In the genomic region with DNA sequence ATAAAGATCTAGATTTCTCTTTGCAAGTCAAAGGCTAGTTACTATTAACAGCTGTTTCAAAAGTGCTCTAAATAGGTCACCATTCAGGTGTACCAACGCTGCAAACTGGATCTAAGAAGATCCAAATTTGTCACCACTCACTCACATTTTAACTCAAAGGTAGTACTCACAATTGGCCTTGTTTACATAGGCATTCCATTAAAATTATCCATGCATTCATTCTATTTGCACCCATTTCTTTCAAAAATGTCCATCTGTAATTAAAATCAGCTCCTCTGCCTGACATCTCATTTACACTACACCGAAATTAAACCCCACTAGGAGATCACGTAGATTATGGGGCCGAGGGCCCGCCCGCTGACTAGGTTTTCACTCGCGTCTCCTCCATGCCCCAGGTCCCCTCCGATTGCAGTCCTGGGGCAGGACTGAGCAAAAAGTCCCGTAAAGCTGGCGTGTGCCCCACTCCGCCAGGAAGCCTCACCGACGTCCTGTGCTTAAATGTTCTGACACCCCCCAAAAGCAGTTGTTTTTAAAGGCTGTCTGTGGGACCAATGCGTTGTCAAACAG, we compare ENCODE assay signal across 8 cellular contexts. TPM values are rescaled to one million over a fixed set of nuclear protein-coding genes. Genes with fewer than 3 reads are reported as not detected.
DNase-seq lines count a peak whose midpoint lies in the region; ATAC-seq and TF ChIP-seq lines count a peak whose summit lies in the region.

No MANE protein-coding gene starts in this region.

- CTCF ChIA-PET in mammary epithelial cell (lab: Charles Lee; ENCODE audit: low non-redundant PET), result interaction anchor here (1.0 kb wide), 1 partner anchor 99 kb away, joined by 6 read pairs; no protein-coding TSS in a partner anchor

- TF ChIP-seq CTCF in mammary epithelial cell (conservative IDR thresholded peaks at IDR 0.05 in 1 of 2, IDR thresholded peaks at IDR 0.05 in 1 of 2; ENCODE audit: extremely low read depth in 1 of 2, insufficient read depth in 1 of 2, low read depth in 1 of 2, low read length in 2 of 2) (no peak), mucosa of descending colon (IDR thresholded peaks at IDR 0.05) (no peak)

- peak overlapping the region; percentile 85 for H3K4me2 ChIP-seq in Karpas-422 (ENCODE audit: low read depth, low read length, poor library complexity, severe bottlenecking)
- peak overlapping the region; percentile 92 for H3K4me2 ChIP-seq in mammary epithelial cell (ENCODE audit: insufficient read depth, low read depth, low read length)

- H3K36me3 Mint-ChIP-seq in T-helper 1 cell treated with Interleukin-12 subunit alpha and Interleukin-12 subunit beta and Interleukin-4 antibody, amounts not matched to agents 30 μg/mL and 1 μg/mL, for 36 hours (ENCODE audit: low read depth), result no peaks in the 10 kb centered on the region

- DNase-seq in T-helper 1 cell (no peak), Karpas-422 (peak; percentile 68), mammary epithelial cell (no peak), mucosa of descending colon (no peak), NCI-H510A (lab: John Stamatoyannopoulos, UW) (no peak)

- H2AFZ ChIP-seq in Karpas-422 (ENCODE audit: low read length), result no peak overlapping the region; the same call in 1 of the 2 replicates
- peak overlapping the region; percentile 97 for H2AFZ ChIP-seq in mammary epithelial cell (ENCODE audit: low read depth, low read length)

- peak overlapping the region; percentile 90 for H3K4me3 Mint-ChIP-seq in T-helper 1 cell treated with Interleukin-12 subunit alpha and Interleukin-12 subunit beta and Interleukin-4 antibody, amounts not matched to agents 30 μg/mL and 1 μg/mL, for 36 hours

- 0 out of 2 replicates have a peak, but pooled peaks cover 4% of the 10 kb centered on the region for H4K20me1 ChIP-seq in Karpas-422 (ENCODE audit: insufficient read depth, low read depth, low read length)
- no peaks in the 10 kb centered on the region for H4K20me1 ChIP-seq in mammary epithelial cell (ENCODE audit: insufficient read depth, low read length)

- peak overlapping the region; percentile 78 for H3K9ac ChIP-seq in Karpas-422 (ENCODE audit: low read length)
- peak overlapping the region; percentile 92 for H3K9ac ChIP-seq in mammary epithelial cell (ENCODE audit: insufficient read depth, low read length)

- H3K4me1 ChIP-seq in Karpas-422 (ENCODE audit: low read length) (peaks cover 26% of the 10 kb centered on the region), mammary epithelial cell (ENCODE audit: insufficient read depth, low read length) (peaks cover 13% of the 10 kb centered on the region), mucosa of descending colon (ENCODE audit: low read depth) (peaks cover 22% of the 10 kb centered on the region)

- no peaks in the 10 kb centered on the region for H3K27me3 ChIP-seq in Karpas-422 (ENCODE audit: low read length)
- no peaks in the 10 kb centered on the region for H3K27me3 ChIP-seq in mammary epithelial cell (ENCODE audit: insufficient read depth, low read length)

- H3K27ac ChIP-seq in Karpas-422 (ENCODE audit: low read length) (peak overlapping the region; percentile 71), mammary epithelial cell (ENCODE audit: insufficient read depth, low read depth, low read length) (peak overlapping the region; percentile 93)

- H3K4me1 Mint-ChIP-seq in T-helper 1 cell treated with Interleukin-12 subunit alpha and Interleukin-12 subunit beta and Interleukin-4 antibody, amounts not matched to agents 30 μg/mL and 1 μg/mL, for 36 hours (ENCODE audit: low read depth), result peaks cover 29% of the 10 kb centered on the region

- peak overlapping the region; percentile 91 for H3K27ac Mint-ChIP-seq in T-helper 1 cell treated with Interleukin-12 subunit alpha and Interleukin-12 subunit beta and Interleukin-4 antibody, amounts not matched to agents 30 μg/mL and 1 μg/mL, for 36 hours

- no peaks in the 10 kb centered on the region for H3K27me3 Mint-ChIP-seq in T-helper 1 cell treated with Interleukin-12 subunit alpha and Interleukin-12 subunit beta and Interleukin-4 antibody, amounts not matched to agents 30 μg/mL and 1 μg/mL, for 36 hours (ENCODE audit: low read depth)

- intact Hi-C loops in mammary epithelial cell (cut with micrococcal nuclease) (loop anchor here (1.0 to 2.0 kb wide), 4 partner anchors 10 to 99 kb away; a partner anchor contains a TSS), mucosa of descending colon (cut with DNase I, micrococcal nuclease) (no loop called here)

- no peaks in the 10 kb centered on the region for H3K9me3 Mint-ChIP-seq in T-helper 1 cell treated with Interleukin-12 subunit alpha and Interleukin-12 subunit beta and Interleukin-4 antibody, amounts not matched to agents 30 μg/mL and 1 μg/mL, for 36 hours

- in situ Hi-C loops in mammary epithelial cell (cut with MboI; ENCODE audit: low sequenced_read_pairs in 2 of 2), result loop anchor here in 1 of 2 donors (25.0 kb wide), 1 partner anchor 159 kb away; a partner anchor contains a TSS

- WGBS in mammary epithelial cell (ENCODE audit: low coverage, missing lambda C conversion rate), result 0% methylated on average over 15 of the region's 15 CpGs

- no peaks in the 10 kb centered on the region for H3K9me3 ChIP-seq in Karpas-422 (ENCODE audit: low read length)
- no peaks in the 10 kb centered on the region for H3K9me3 ChIP-seq in mammary epithelial cell (replicated peaks; ENCODE audit: insufficient read depth, low read length)
- no peaks in the 10 kb centered on the region for H3K9me3 ChIP-seq in mucosa of descending colon

- no peaks in the 10 kb centered on the region for H3K9me2 ChIP-seq in Karpas-422 (replicated peaks; ENCODE audit: insufficient read depth, low read length)

- H3K36me3 ChIP-seq in Karpas-422 (ENCODE audit: insufficient read depth, low read length) (no peaks in the 10 kb centered on the region), mammary epithelial cell (ENCODE audit: insufficient read depth, low read length) (no peaks in the 10 kb centered on the region), mucosa of descending colon (ENCODE audit: low read depth) (no peaks in the 10 kb centered on the region)

- dilution Hi-C loops in mammary epithelial cell (cut with HindIII; ENCODE audit: low sequenced_read_pairs), result no loop called here

- H3K4me3 ChIP-seq in Karpas-422 (ENCODE audit: low read length) (peak overlapping the region; percentile 75), mammary epithelial cell (replicated peaks in 1 of 3; ENCODE audit: insufficient read depth in 1 of 3, low read depth in 2 of 3, low read length in 3 of 3) (peak overlapping the region; percentile 88 to 98 (median 98)), mucosa of descending colon (peak overlapping the region; percentile 94)

- H3K79me2 ChIP-seq in Karpas-422 (ENCODE audit: low read length), result peaks cover 55% of the 10 kb centered on the region
- peaks cover 78% of the 10 kb centered on the region for H3K79me2 ChIP-seq in mammary epithelial cell (ENCODE audit: insufficient read depth, low read length)

- BruUV-seq in mammary epithelial cell (replicated peaks; lab: Mats Ljungman, UMichigan), result TSS peak; percentile 47

- ATAC-seq in GM21723 (IDR thresholded peaks at IDR 0.05; ENCODE audit: unreplicated experiment) (peak; percentile 7), mucosa of descending colon (no peak), GM18861 (IDR thresholded peaks at IDR 0.05; ENCODE audit: unreplicated experiment) (no peak)

RNA-seq across cellular contexts. Expression of a gene that starts 1.3 kb away (rescaled TPM):
- total RNA-seq in Karpas-422 (2014; rRNA removed; shearing (Covaris generic); ENCODE audit: low replicate concordance), result 5.4 and 7.5 TPM in 2 replicates
- total RNA-seq in mammary epithelial cell, result 10 to 100 TPM in 1 of 2 donors, 1 to 10 TPM in 1; 4.8 to 16.6 TPM
- 8.6 TPM for polyA plus RNA-seq in mammary epithelial cell
- polyA minus RNA-seq in mammary epithelial cell, result 7.9 TPM
- total RNA-seq in mucosa of descending colon, result 10 to 100 TPM in 2 of 3 donors, 1 to 10 TPM in 1; 9.9 to 12.5 (median 11.9) TPM

RNA-seq across cellular contexts. Expression of a gene that starts 59.1 kb away (rescaled TPM):
- total RNA-seq in Karpas-422 (2014; rRNA removed; shearing (Covaris generic); ENCODE audit: low replicate concordance), result 11.1 and 16.8 TPM in 2 replicates
- 10 to 100 TPM; 12.7 to 14.3 TPM for total RNA-seq in mammary epithelial cell
- 9.9 TPM for polyA plus RNA-seq in mammary epithelial cell
- polyA minus RNA-seq in mammary epithelial cell, result not detected
- 10 to 100 TPM; 16.2 to 20.4 (median 18.9) TPM for total RNA-seq in mucosa of descending colon
